ENCODE assay signal across 19 cellular contexts in genomic region chr12:96487634-96488033, GRCh38. TPM values are rescaled to one million over a fixed set of nuclear protein-coding genes. Genes with fewer than 3 reads are reported as not detected.
DNase-seq lines count a peak whose midpoint lies in the region; ATAC-seq, FAIRE-seq and TF ChIP-seq lines count a peak whose summit lies in the region.
"Had no signal": no experiment of that assay in that cellular context is flagged by ENCODE, and none has a peak within 500 bp of the region (broad histone marks: within the 10 kb centered on the region; RNA-seq: fewer than 3 reads in every experiment).

No MANE protein-coding gene starts in this region.

- no peak for ATAC-seq in A549
- no peak for ATAC-seq in GM21515 (IDR thresholded peaks at IDR 0.05; ENCODE audit: unreplicated experiment)

- H3K36me3 ChIP-seq in GM23248 (ENCODE audit: low read depth): no peaks in the 10 kb centered on the region
- H3K36me3 ChIP-seq in fibroblast of lung (ENCODE audit: control insufficient read depth, insufficient read depth, low read length): no peaks in the 10 kb centered on the region
- H3K36me3 ChIP-seq: Peyer's patch had no signal

- no peaks in the 10 kb centered on the region for H3K79me2 ChIP-seq in GM23248 (ENCODE audit: insufficient read depth)
- no peaks in the 10 kb centered on the region for H3K79me2 ChIP-seq in fibroblast of lung (ENCODE audit: control insufficient read depth, insufficient read depth, low read length)

- peaks cover 47% of the 10 kb centered on the region for H3F3A ChIP-seq in GM23248 (ENCODE audit: insufficient read depth)

- POLR2A ChIA-PET in A549 (lab: Yijun Ruan, JAX): no interaction called here

- H3K9ac ChIP-seq in GM23248 (peak overlapping the region; percentile 42), fibroblast of lung (ENCODE audit: insufficient read depth, low read length) (no peak overlapping the region)

- H3K27me3 ChIP-seq in GM23248 (replicated peaks; ENCODE audit: insufficient read depth) (no peaks in the 10 kb centered on the region), fibroblast of lung (ENCODE audit: control insufficient read depth, insufficient read depth, low read length) (no peaks in the 10 kb centered on the region)
- H3K27me3 ChIP-seq: Peyer's patch had no signal

- in situ Hi-C loops in GM23248 (cut with MboI): no loop called here

- no peak for TF ChIP-seq POLR2A in A549 (IDR thresholded peaks at IDR 0.05; ENCODE audit: low read length)

- DNase-seq in A549 (ENCODE audit: low read depth in 1 of 2, low spot score in 1 of 2): no peak
- DNase-seq in GM23248: no peak
- peak; percentile 3 for DNase-seq in T-helper 22 cell (ENCODE audit: low read depth)
- no peak for DNase-seq in fibroblast of lung (ENCODE audit: low read depth in 2 of 2)
- no peak for DNase-seq in stimulated activated CD4-positive, alpha-beta T cell treated with anti-CD3 and anti-CD28 coated beads, Interleukin-2, amount 100 ng/mL, for 24 hours
- DNase-seq in DMS53 treated with DMSO at 0.1 percent for 48 hours (lab: John Stamatoyannopoulos, UW; ENCODE audit: unreplicated experiment): no peak
- DNase-seq in coronary artery (ENCODE audit: low spot score): no peak
- DNase-seq: CD4-positive, alpha-beta T cell; GF-D8; KG1; NCI-H1436; NCI-H2081; NCI-H774; Peyer's patch; Right ventricle myocardium superior had no signal

- H3K27ac ChIP-seq in A549 (peak overlapping the region; percentile 42 to 73; a peak in 5 of 6 replicates), GM23248 (peak overlapping the region; percentile 93), fibroblast of lung (ENCODE audit: insufficient read depth, low read length) (peak overlapping the region; percentile 99), coronary artery (no peak overlapping the region)
- H3K27ac ChIP-seq: Peyer's patch, SK-N-MC had no signal

- H4K20me1 ChIP-seq in GM23248 (ENCODE audit: insufficient read depth) (no peaks in the 10 kb centered on the region), fibroblast of lung (ENCODE audit: control insufficient read depth, extremely low read depth, insufficient read depth, low read length) (no peaks in the 10 kb centered on the region)

- WGBS in A549 (ENCODE audit: missing lambda C conversion rate): 82% methylated on average over 3 of the region's 3 CpGs
- WGBS in GM23248 (ENCODE audit: low coverage in 1 of 2, low lambda C conversion rate in 2 of 2, missing lambda C conversion rate in 2 of 2), 2 experiments: 64 to 69% methylated on average over 3 of the region's 3 CpGs

- no peaks in the 10 kb centered on the region for H3K9me2 ChIP-seq in GM23248 (ENCODE audit: insufficient read depth)

- no peak for FAIRE-seq in A549 (lab: Jason Lieb, UNC)
- FAIRE-seq: GM12891, GM18507 had no signal

- no peak for TF ChIP-seq RAD21 in A549 (conservative IDR thresholded peaks at IDR 0.05 in 1 of 2, IDR thresholded peaks at IDR 0.05 in 1 of 2)

- H2AFZ ChIP-seq in GM23248: no peak overlapping the region
- no peak overlapping the region for H2AFZ ChIP-seq in fibroblast of lung (ENCODE audit: low read length)

- H3K4me3 ChIP-seq in A549 (no peak overlapping the region), GM23248 (no peak overlapping the region), fibroblast of lung (replicated peaks in 1 of 4; ENCODE audit: control extremely low read depth in 1 of 4, insufficient read depth in 1 of 4, low read depth in 3 of 4, low read length in 4 of 4) (no peak overlapping the region), coronary artery (no peak overlapping the region)
- H3K4me3 ChIP-seq: Peyer's patch, SK-N-MC had no signal

- H3K9me3 ChIP-seq in A549 (no peaks in the 10 kb centered on the region), GM23248 (ENCODE audit: low read depth) (no peaks in the 10 kb centered on the region), fibroblast of lung (ENCODE audit: control insufficient read depth, insufficient read depth, low read depth, low read length) (no peaks in the 10 kb centered on the region)
- H3K9me3 ChIP-seq: Peyer's patch had no signal

- H3K4me2 ChIP-seq in A549 (peak overlapping the region; percentile 59), GM23248 (ENCODE audit: unreplicated experiment) (peak overlapping the region; percentile 16), fibroblast of lung (ENCODE audit: extremely low read depth, insufficient read depth, low read length) (no peak overlapping the region)

- H3K4me1 ChIP-seq in A549 (peaks cover 30% of the 10 kb centered on the region), GM23248 (ENCODE audit: insufficient read depth) (peaks cover 34% of the 10 kb centered on the region), fibroblast of lung (ENCODE audit: control insufficient read depth, extremely low read depth, insufficient read depth, low read length) (peaks cover 5% of the 10 kb centered on the region)
- H3K4me1 ChIP-seq: Peyer's patch had no signal

- CTCF ChIA-PET in A549 (lab: Yijun Ruan, JAX): interaction anchor here (2.1 kb wide), 1 partner anchor 27 kb away, joined by 11 read pairs; no protein-coding TSS in a partner anchor

- TF ChIP-seq EP300 in A549 (IDR thresholded peaks at IDR 0.05): no peak

- no peak for TF ChIP-seq CTCF in A549 (IDR thresholded peaks at IDR 0.05)
- no peak for TF ChIP-seq CTCF in fibroblast of lung (conservative IDR thresholded peaks at IDR 0.05 in 1 of 2, IDR thresholded peaks at IDR 0.05 in 1 of 2; ENCODE audit: low read depth in 1 of 2, low read length in 2 of 2)
- TF ChIP-seq CTCF in coronary artery (IDR thresholded peaks at IDR 0.05): no peak

TF ChIP-seq in A549, 52 proteins besides CTCF, POLR2A, EP300 and RAD21:
- TF ChIP-seq RNF2 (IDR thresholded peaks at IDR 0.05; ENCODE audit: borderline replicate concordance, low read depth) (no peak), GATA3 (IDR thresholded peaks at IDR 0.05; ENCODE audit: borderline replicate concordance) (no peak), ESRRA (IDR thresholded peaks at IDR 0.05; ENCODE audit: borderline replicate concordance, low read length) (no peak), NR3C1 (IDR thresholded peaks at IDR 0.05) (no peak), CBX2 (IDR thresholded peaks at IDR 0.05; ENCODE audit: borderline replicate concordance, low read depth) (no peak), PHF8 (IDR thresholded peaks at IDR 0.05; ENCODE audit: borderline replicate concordance, low read depth) (no peak), HDAC2 (IDR thresholded peaks at IDR 0.05) (no peak), EHMT2 (IDR thresholded peaks at IDR 0.05; ENCODE audit: low read depth) (no peak), EHF (CRISPR knock-in tag; IDR thresholded peaks at IDR 0.05) (no peak), REST (IDR thresholded peaks at IDR 0.05) (no peak), SMC3 (IDR thresholded peaks at IDR 0.05) (no peak), TFCP2L1 (CRISPR knock-in tag; IDR thresholded peaks at IDR 0.05) (no peak), MYC (IDR thresholded peaks at IDR 0.05; ENCODE audit: borderline replicate concordance, low read length) (no peak), ZNF302 (CRISPR knock-in tag; IDR thresholded peaks at IDR 0.05) (no peak), ZC3H11A (IDR thresholded peaks at IDR 0.05) (no peak), CBX8 (IDR thresholded peaks at IDR 0.05) (no peak)

RNA-seq across cellular contexts. Expression of gene CFAP54, which starts 1.7 kb away (rescaled TPM):
- polyA plus RNA-seq in A549 (2011; rRNA removed) (1.2 and 1.7 TPM in 2 replicates), A549 (2017; fragmentation: RNase III; extraction: RNeasy Plus Mini Kit Qiagen cat#74134 plus additional on column Dnase treatment) (0.68 to 0.91 TPM (median 0.70 TPM) in 3 replicates), GM23248 (2016; fragmentation: Nextera tagmentation; extraction: Ambion mirVana) (1.0 and 1.2 TPM in 2 replicates), fibroblast of lung (0.62 and 0.93 TPM in 2 replicates)
- 0.61 and 0.87 TPM in 2 replicates for polyA plus RNA-seq in A549 (2012; cell fraction: cytosol; rRNA removed)
- polyA plus RNA-seq in A549 (2012; cell fraction: nucleus; rRNA removed): 1.2 and 1.3 TPM in 2 replicates
- 0.73 and 1.2 TPM in 2 replicates for polyA minus RNA-seq in A549 (2011; rRNA and poly(A)+ RNA removed)
- total RNA-seq in GM23248 (2014; rRNA removed; shearing (Covaris generic)): 0.32 and 2.0 TPM in 2 replicates
- 5.1 and 7.1 TPM in 2 replicates for total RNA-seq in fibroblast of lung
- 0.54 and 0.83 TPM in 2 replicates for polyA plus RNA-seq in fibroblast of lung (2012)
- polyA minus RNA-seq in fibroblast of lung (ENCODE audit: low replicate concordance): 0.08 TPM in 1 of 2 replicates, not detected in the other

Comparison
In these comparisons a context has a peak if more than half of its experiments do, and no peak if none do; other contexts are left out.
1. H3K27ac ChIP-seq: peak in A549 (2 of 2), GM23248 (single experiment) and fibroblast of lung (single experiment); none in coronary artery (0 of 2).